In the genomic region with DNA sequence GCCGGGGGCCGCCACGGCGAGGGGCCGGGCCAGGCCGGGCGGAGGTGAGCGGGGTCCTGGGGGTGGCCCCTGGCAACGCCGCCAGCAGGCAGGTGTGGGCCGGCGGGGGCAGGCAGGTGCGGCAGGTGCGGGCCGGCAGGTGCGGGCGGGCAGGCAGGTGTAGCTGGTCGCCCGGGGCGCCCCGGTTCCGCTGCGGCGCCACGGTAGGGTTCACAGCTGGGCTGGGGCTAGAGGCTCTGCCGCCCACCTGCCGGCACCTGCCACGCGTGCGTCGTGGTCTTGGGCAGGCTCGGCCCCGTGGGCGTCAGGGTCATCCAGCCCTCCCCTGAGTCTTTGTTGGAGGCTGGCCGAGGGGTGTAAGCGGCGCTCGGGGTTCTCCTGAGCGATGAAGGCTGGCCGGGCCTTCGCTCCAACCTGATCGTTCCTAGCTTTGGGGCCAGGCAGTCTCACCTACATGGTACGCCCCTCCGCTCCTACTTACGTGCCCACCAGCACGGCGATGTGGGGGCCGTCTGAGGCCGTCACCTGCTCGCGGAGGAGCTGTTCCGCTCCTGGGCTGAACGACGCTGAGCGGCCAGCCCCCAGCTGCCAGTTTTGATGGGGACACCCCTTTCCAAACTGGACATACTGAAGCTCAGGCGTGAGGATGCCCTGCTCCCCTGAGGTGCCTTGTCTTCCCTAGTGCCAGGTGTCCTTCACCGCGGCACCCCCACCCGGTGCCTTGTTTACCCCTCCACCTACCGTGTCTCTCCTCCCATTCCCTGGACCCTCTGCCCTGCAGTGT, we compare ENCODE assay signal across 8 cellular contexts. TPM values are rescaled to one million over a fixed set of nuclear protein-coding genes. Genes with fewer than 3 reads are reported as not detected.
A peak's percentile ranks its signal among the peaks of the same experiment; 100 is the strongest.
DNase-seq lines count a peak whose midpoint lies in the region; ATAC-seq, FAIRE-seq and TF ChIP-seq lines count a peak whose summit lies in the region.

No MANE protein-coding gene starts in this region.

- in situ Hi-C loops in brain microvascular endothelial cell (cut with HindIII; ENCODE audit: low pct_ligation_motif_present, low sequenced_read_pairs), result no loop called here

- TF ChIP-seq CTCF in brain microvascular endothelial cell (IDR thresholded peaks at IDR 0.05; ENCODE audit: low read depth, low read length, missing control alignments) (no peak), uterus (IDR thresholded peaks at IDR 0.05) (no peak), D721Med (IDR thresholded peaks at IDR 0.05; ENCODE audit: insufficient read depth, missing control alignments) (no peak)

- no peaks in the 10 kb centered on the region for H3K27me3 ChIP-seq in brain microvascular endothelial cell (replicated peaks)
- H3K27me3 ChIP-seq in mononuclear cell (ENCODE audit: insufficient read depth, low read length), result no peaks in the 10 kb centered on the region
- H3K27me3 ChIP-seq in uterus, result no peaks in the 10 kb centered on the region

- peak; percentile 25 for DNase-seq in NCI-H345 treated with DMSO at 0.1 percent for 48 hours (lab: John Stamatoyannopoulos, UW; ENCODE audit: unreplicated experiment)
- DNase-seq in NCI-H345 (lab: John Stamatoyannopoulos, UW), result no peak
- DNase-seq in NAMALWA (ENCODE audit: low spot score), result peak; percentile 63
- no peak for DNase-seq in brain microvascular endothelial cell
- no peak for DNase-seq in uterus
- no peak for DNase-seq in D721Med (ENCODE audit: insufficient read length, low spot score)

- H3K4me1 ChIP-seq in mononuclear cell (ENCODE audit: insufficient read depth, low read length), result peaks cover 54% of the 10 kb centered on the region
- peaks cover 5% of the 10 kb centered on the region in 2 donors for H3K4me1 ChIP-seq in uterus

- H3K36me3 ChIP-seq in brain microvascular endothelial cell (replicated peaks) (no peaks in the 10 kb centered on the region), uterus (no peaks in the 10 kb centered on the region)

- H3K4me3 ChIP-seq in brain microvascular endothelial cell (ENCODE audit: low read depth, low read length), result peak overlapping the region; percentile 76
- peak overlapping the region; percentile 63 for H3K4me3 ChIP-seq in mononuclear cell (ENCODE audit: low read length)
- H3K4me3 ChIP-seq in uterus, result peak overlapping the region; percentile 64 to 93

- ATAC-seq in GM21786 (IDR thresholded peaks at IDR 0.05; ENCODE audit: unreplicated experiment), result peak; percentile 7

- intact Hi-C loops in uterus (cut with DNase I; ENCODE audit: low total_unique reads), result no loop called here

- H3K9me3 ChIP-seq in mononuclear cell (ENCODE audit: low read depth, low read length), result no peaks in the 10 kb centered on the region
- H3K9me3 ChIP-seq in uterus, result no peaks in the 10 kb centered on the region

- no peak for TF ChIP-seq POLR2A in uterus (IDR thresholded peaks at IDR 0.05)

- H3K27ac ChIP-seq in brain microvascular endothelial cell (peak overlapping the region; percentile 36), uterus (peak overlapping the region; percentile 69 to 99)

- no peak for FAIRE-seq in D721Med (lab: Jason Lieb, UNC)

RNA-seq across cellular contexts. Expression of a gene that starts 0.5 kb away (rescaled TPM):
- total RNA-seq in mononuclear cell, result 16.7 TPM
- 10 to 100 TPM in 2 of 4 donors, 1 to 10 TPM in 2; 2.8 to 97.0 (median 12.2) TPM for total RNA-seq in uterus

RNA-seq across cellular contexts. Expression of a gene that starts 47.3 kb away (rescaled TPM):
- total RNA-seq in mononuclear cell, result 799 TPM
- 1,000 to 10,000 TPM in 1 of 4 donors, 100 to 1,000 TPM in 3; 474 to 1,393 (median 544) TPM for total RNA-seq in uterus

Comparison
In these comparisons a context has a peak if more than half of its experiments do, and no peak if none do; other contexts are left out.
1. DNase-seq: peak in NCI-H345 treated with DMSO at 0.1 percent for 48 hours (single experiment) and NAMALWA (single experiment); none in NCI-H345 (single experiment), brain microvascular endothelial cell (single experiment), uterus (0 of 2) and D721Med (single experiment).
2. Peak in every context shown above with its lines, with median percentiles within 50 percentile points of each other: H3K4me3 ChIP-seq.